In the genomic region with DNA sequence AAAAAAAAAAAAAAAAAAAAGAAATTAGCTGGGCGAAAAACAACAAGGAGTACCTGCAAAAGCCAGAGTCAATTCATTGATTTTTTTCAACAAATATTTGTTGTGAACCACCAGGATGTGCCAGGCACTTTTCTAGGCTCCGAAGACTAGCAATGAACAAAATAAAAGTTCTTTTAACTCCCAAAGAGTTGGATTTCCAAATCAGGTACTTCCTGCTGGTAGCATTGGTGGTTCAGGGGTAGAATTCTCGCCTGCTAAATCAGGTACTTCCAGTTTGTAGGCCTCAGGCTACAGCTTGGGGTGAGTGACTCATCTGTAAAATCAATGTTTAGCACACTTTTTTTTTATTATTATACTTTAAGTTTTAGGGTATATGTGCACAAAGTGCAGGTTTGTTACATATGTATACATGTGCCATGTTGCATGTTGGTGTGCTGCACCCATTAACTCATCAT, we compare ENCODE assay signal across 17 cellular contexts. TPM values are rescaled to one million over a fixed set of nuclear protein-coding genes. Genes with fewer than 3 reads are reported as not detected.
DNase-seq lines count a peak whose midpoint lies in the region; TF ChIP-seq lines count a peak whose summit lies in the region.
"Had no signal": no experiment of that assay in that cellular context is flagged by ENCODE, and none has a peak within 500 bp of the region (broad histone marks: within the 10 kb centered on the region; RNA-seq: fewer than 3 reads in every experiment).

No MANE protein-coding gene starts in this region.

- H3K4me3 ChIP-seq in PC-9 = peak overlapping the region; percentile 18; the same call in 1 of the 2 replicates
- H3K4me3 ChIP-seq in fibroblast of villous mesenchyme (ENCODE audit: low read depth, low read length) = no peak overlapping the region
- H3K4me3 ChIP-seq: esophagus squamous epithelium, thoracic aorta had no signal

- peaks cover 69% of the 10 kb centered on the region for H3K79me2 ChIP-seq in PC-9 (ENCODE audit: low read depth)

- no peak overlapping the region for H3K4me3 Mint-ChIP-seq in activated CD4-positive, alpha-beta T cell treated with anti-CD3 and anti-CD28 coated beads, Interleukin-2, amount 10 ng/mL, durations not matched to agents 7 days and 5 days
- H3K4me3 Mint-ChIP-seq: CD8-positive, alpha-beta T cell; naive thymus-derived CD8-positive, alpha-beta T cell had no signal

- POLR2A ChIA-PET in activated CD4-positive, alpha-beta T cell treated with anti-CD3 and anti-CD28 coated beads, Interleukin-2, amount 10 ng/mL, durations not matched to agents 7 days and 5 days (lab: Charles Lee) = no interaction called here
- POLR2A ChIA-PET in PC-9 (lab: Charles Lee; ENCODE audit: unreplicated experiment) = interaction anchor here (0.6 kb wide), 2 partner anchors 31 to 87 kb away, joined by 3 to 6 read pairs; no protein-coding TSS in a partner anchor

- H3K4me1 ChIP-seq in PC-9 (replicated peaks; ENCODE audit: insufficient read depth) = peaks cover 40% of the 10 kb centered on the region

- H3K9me2 ChIP-seq in PC-9 (ENCODE audit: insufficient read depth) = no peaks in the 10 kb centered on the region

- no peaks in the 10 kb centered on the region for H3K9me3 Mint-ChIP-seq in activated CD4-positive, alpha-beta T cell treated with anti-CD3 and anti-CD28 coated beads, Interleukin-2, amount 10 ng/mL, durations not matched to agents 7 days and 5 days
- H3K9me3 Mint-ChIP-seq: CD8-positive, alpha-beta T cell; naive thymus-derived CD8-positive, alpha-beta T cell had no signal

- intact Hi-C loops in PC-9 (cut with micrococcal nuclease; ENCODE audit: unreplicated experiment) = loop anchor here (1.0 to 10.0 kb wide), 4 partner anchors 36 to 662 kb away; a partner anchor contains a TSS

- peaks cover 85% of the 10 kb centered on the region for H3F3A ChIP-seq in PC-9 (ENCODE audit: insufficient read depth, low read depth)

- no TSS peak for BruUV-seq in PC-9 (replicated peaks; lab: Mats Ljungman, UMichigan)

- peaks cover 3% of the 10 kb centered on the region for H4K20me1 ChIP-seq in PC-9 (ENCODE audit: insufficient read depth)

- TF ChIP-seq CTCF in PC-9 (conservative IDR thresholded peaks at IDR 0.05) (no peak), fibroblast of villous mesenchyme (IDR thresholded peaks at IDR 0.05; ENCODE audit: insufficient read depth, low read depth, low read length) (no peak)

- peaks cover 10% of the 10 kb centered on the region for H3K36me3 Mint-ChIP-seq in activated CD4-positive, alpha-beta T cell treated with anti-CD3 and anti-CD28 coated beads, Interleukin-2, amount 10 ng/mL, durations not matched to agents 7 days and 5 days (ENCODE audit: low read depth)

- peak overlapping the region; percentile 58 for H3K27ac Mint-ChIP-seq in activated CD4-positive, alpha-beta T cell treated with anti-CD3 and anti-CD28 coated beads, Interleukin-2, amount 10 ng/mL, durations not matched to agents 7 days and 5 days
- H3K27ac Mint-ChIP-seq: CD8-positive, alpha-beta T cell had no signal

- H3K27ac ChIP-seq in PC-9 = peak overlapping the region; percentile 78
- H3K27ac ChIP-seq: thoracic aorta had no signal

- no peaks in the 10 kb centered on the region for H3K9me3 ChIP-seq in PC-9 (ENCODE audit: insufficient read depth, low read depth)
- H3K9me3 ChIP-seq: esophagus squamous epithelium, thoracic aorta had no signal

- peaks cover 31% of the 10 kb centered on the region for H3K4me1 Mint-ChIP-seq in activated CD4-positive, alpha-beta T cell treated with anti-CD3 and anti-CD28 coated beads, Interleukin-2, amount 10 ng/mL, durations not matched to agents 7 days and 5 days

- no peak for DNase-seq in activated CD4-positive, alpha-beta T cell treated with anti-CD3 and anti-CD28 coated beads, Interleukin-2, amount 10 ng/mL, durations not matched to agents 7 days and 5 days
- no peak for DNase-seq in activated CD4-positive, alpha-beta T cell treated with anti-CD3 and anti-CD28 coated beads, Interleukin-2, amount 50 U/mL, for 4 hours
- DNase-seq in PC-9 (peak; percentile 84 to 94), fibroblast of villous mesenchyme (ENCODE audit: low read depth) (peak; percentile 11), renal cortical epithelial cell (ENCODE audit: low read depth) (peak; percentile 80), NCI-H446 treated with DMSO at 0.1 percent for 48 hours (lab: John Stamatoyannopoulos, UW) (no peak), hippocampal formation (lab: John Stamatoyannopoulos, UW) (no peak), NCI-H510A treated with DMSO at 0.1 percent for 48 hours (lab: John Stamatoyannopoulos, UW) (no peak)
- DNase-seq: activated gamma-delta T cell; CD8-positive, alpha-beta T cell; dermis blood vessel endothelial cell; esophagus squamous epithelium; hypothalamus; KG1; naive thymus-derived CD8-positive, alpha-beta T cell; NCI-H2081 treated with DMSO at 0.1 percent for 48 hours had no signal

- CTCF ChIA-PET in activated CD4-positive, alpha-beta T cell treated with anti-CD3 and anti-CD28 coated beads, Interleukin-2, amount 10 ng/mL, durations not matched to agents 7 days and 5 days (lab: Charles Lee) = interaction anchor here (0.7 to 5.3 kb wide), 20 partner anchors 10 to 193 kb away, joined by 3 to 79 read pairs (median 6); a partner anchor contains a TSS
- CTCF ChIA-PET in PC-9 (lab: Charles Lee) = interaction anchor here (0.5 to 3.4 kb wide), 16 partner anchors 9 to 626 kb away, joined by 3 to 85 read pairs (median 8); a partner anchor contains a TSS

- no peaks in the 10 kb centered on the region for H3K27me3 ChIP-seq in PC-9 (ENCODE audit: insufficient read depth, low read depth)
- H3K27me3 ChIP-seq: esophagus squamous epithelium had no signal

- no peak overlapping the region for H2AFZ ChIP-seq in PC-9

- H3K36me3 ChIP-seq in PC-9 (ENCODE audit: low read depth) = peaks cover 13% of the 10 kb centered on the region
- H3K36me3 ChIP-seq: thoracic aorta had no signal

- H3K4me2 ChIP-seq in PC-9 = peak overlapping the region; percentile 61

- no peaks in the 10 kb centered on the region for H3K27me3 Mint-ChIP-seq in activated CD4-positive, alpha-beta T cell treated with anti-CD3 and anti-CD28 coated beads, Interleukin-2, amount 10 ng/mL, durations not matched to agents 7 days and 5 days
- H3K27me3 Mint-ChIP-seq: naive thymus-derived CD8-positive, alpha-beta T cell had no signal

RNA-seq across cellular contexts. Expression of a gene that starts 10.9 kb away (rescaled TPM):
- total RNA-seq in activated CD4-positive, alpha-beta T cell treated with anti-CD3 and anti-CD28 coated beads, Interleukin-2, amount 10 ng/mL, durations not matched to agents 7 days and 5 days = 100 to 1,000 TPM; 124 to 132 TPM
- total RNA-seq in PC-9 (2021) (224 and 236 TPM in 2 replicates), fibroblast of villous mesenchyme (139 and 219 TPM in 2 replicates), renal cortical epithelial cell (303 and 587 TPM in 2 replicates)

RNA-seq across cellular contexts. Expression of a gene that starts 52.1 kb away (rescaled TPM):
- 100 to 1,000 TPM; 102 to 119 TPM for total RNA-seq in activated CD4-positive, alpha-beta T cell treated with anti-CD3 and anti-CD28 coated beads, Interleukin-2, amount 10 ng/mL, durations not matched to agents 7 days and 5 days
- total RNA-seq in PC-9 (2021) (80.3 and 124 TPM in 2 replicates), fibroblast of villous mesenchyme (196 and 339 TPM in 2 replicates), renal cortical epithelial cell (158 and 257 TPM in 2 replicates)

Comparison
In these comparisons a context has a peak if more than half of its experiments do, and no peak if none do; other contexts are left out.
1. DNase-seq: peak in PC-9 (2 of 2), fibroblast of villous mesenchyme (single experiment) and renal cortical epithelial cell (single experiment); none in activated CD4-positive, alpha-beta T cell treated with anti-CD3 and anti-CD28 coated beads, Interleukin-2, amount 10 ng/mL, durations not matched to agents 7 days and 5 days (single experiment), activated CD4-positive, alpha-beta T cell treated with anti-CD3 and anti-CD28 coated beads, Interleukin-2, amount 50 U/mL, for 4 hours (0 of 2), NCI-H446 treated with DMSO at 0.1 percent for 48 hours (single experiment), hippocampal formation (0 of 2) and NCI-H510A treated with DMSO at 0.1 percent for 48 hours (single experiment).